7 cellular contexts compared by ENCODE assay signal in genomic region chr1:223531742-223532341, GRCh38.
DNase-seq lines count a peak whose midpoint lies in the region; ATAC-seq and TF ChIP-seq lines count a peak whose summit lies in the region.

No MANE protein-coding gene starts in this region.

- peak; percentile 88 for TF ChIP-seq CTCF in GM12865 (IDR thresholded peaks at IDR 0.05; ENCODE audit: insufficient read depth, low read depth, low read length, missing control alignments)
- TF ChIP-seq CTCF in psoas muscle (IDR thresholded peaks at IDR 0.05): peak; percentile 48

- H3K4me3 ChIP-seq in GM12865 (ENCODE audit: low read depth, low read length) (no peak overlapping the region), psoas muscle (no peak overlapping the region)

- H3K27ac ChIP-seq in psoas muscle: no peak overlapping the region

- peak; percentile 74 for ATAC-seq in HG03342 (IDR thresholded peaks at IDR 0.05; ENCODE audit: unreplicated experiment)
- peak; percentile 37 to 84 (median 76) for ATAC-seq in psoas muscle

- peaks cover 0 to 5% (median 0%) of the 10 kb centered on the region in 3 donors for H3K27me3 ChIP-seq in psoas muscle (ENCODE audit: insufficient read depth in 3 of 3, low read length in 2 of 3)

- no peaks in the 10 kb centered on the region for H3K9me3 ChIP-seq in psoas muscle

- WGBS in psoas muscle, 3 donors: 41 to 48% (median 47%) methylated on average over 11 of the region's 11 CpGs

- H3K4me1 ChIP-seq in psoas muscle: no peaks in the 10 kb centered on the region

- DNase-seq in GM12865 (ENCODE audit: low read depth) (peak; percentile 61), NOMO-1 treated with DMSO at 0.1 percent for 48 hours (lab: John Stamatoyannopoulos, UW; ENCODE audit: unreplicated experiment) (peak; percentile 36), glomerular visceral epithelial cell (ENCODE audit: extremely low spot score) (peak; percentile 37), psoas muscle (peak; percentile 55 to 74), occipital lobe (lab: John Stamatoyannopoulos, UW) (no peak)
- peak; percentile 69 to 75 for DNase-seq in activated T-cell treated with anti-CD3 and anti-CD28 coated beads, Interleukin-2, amount 50 U/mL, for 48 hours

- H3K36me3 ChIP-seq in psoas muscle (ENCODE audit: insufficient read depth in 1 of 2, low read depth in 1 of 2): no peaks in the 10 kb centered on the region

- intact Hi-C loops in psoas muscle (cut with DNase I): loop anchor here (5.0 kb wide), 2 partner anchors 145 to 150 kb away; no protein-coding TSS in a partner anchor
